In the genomic region with DNA sequence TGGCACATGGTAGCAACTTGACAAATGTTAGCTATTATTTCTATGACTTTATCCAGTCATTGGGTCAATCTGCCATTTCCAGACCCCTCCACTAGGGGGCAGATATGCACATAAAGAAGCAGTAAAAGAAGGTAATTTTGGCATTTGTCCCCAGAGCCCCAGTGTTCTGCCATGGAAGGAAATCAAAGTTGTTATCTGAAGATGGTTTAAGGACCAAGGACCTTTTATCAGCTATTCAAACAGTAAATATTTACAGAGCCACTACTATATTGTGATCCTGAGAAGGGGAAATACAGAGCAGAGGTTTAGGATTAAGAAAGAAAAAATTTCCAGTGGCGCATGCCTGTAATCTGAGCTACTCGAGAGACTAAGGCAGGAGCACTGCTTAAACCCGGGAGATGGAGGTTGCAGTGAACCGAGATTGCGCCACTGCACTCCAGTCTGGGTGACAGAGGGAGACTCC, we compare ENCODE assay signal across 8 cellular contexts. TPM values are rescaled to one million over a fixed set of nuclear protein-coding genes. Genes with fewer than 3 reads are reported as not detected.
DNase-seq lines count a peak whose midpoint lies in the region; ATAC-seq lines count a peak whose summit lies in the region.

No MANE protein-coding gene starts in this region.

- POLR2A ChIA-PET in activated CD4-positive, alpha-beta memory T cell treated with anti-CD3 and anti-CD28 coated beads, Interleukin-2, amount 10 ng/mL, durations not matched to agents 7 days and 5 days (lab: Charles Lee) = interaction anchor here (0.7 to 2.3 kb wide), 15 partner anchors 9 to 188 kb away, joined by 3 to 22 read pairs (median 4); a partner anchor contains a TSS

- CTCF ChIA-PET in activated CD4-positive, alpha-beta memory T cell treated with anti-CD3 and anti-CD28 coated beads, Interleukin-2, amount 10 ng/mL, durations not matched to agents 7 days and 5 days (lab: Charles Lee) = interaction anchor here (0.6 to 6.9 kb wide), 47 partner anchors 10 to 456 kb away, joined by 3 to 88 read pairs (median 7); a partner anchor contains a TSS

- peaks cover 28% of the 10 kb centered on the region for H3K4me1 Mint-ChIP-seq in activated CD4-positive, alpha-beta memory T cell treated with anti-CD3 and anti-CD28 coated beads, Interleukin-2, amount 10 ng/mL, durations not matched to agents 7 days and 5 days

- no peaks in the 10 kb centered on the region for H3K9me3 Mint-ChIP-seq in activated CD4-positive, alpha-beta memory T cell treated with anti-CD3 and anti-CD28 coated beads, Interleukin-2, amount 10 ng/mL, durations not matched to agents 7 days and 5 days

- H3K36me3 Mint-ChIP-seq in activated CD4-positive, alpha-beta memory T cell treated with anti-CD3 and anti-CD28 coated beads, Interleukin-2, amount 10 ng/mL, durations not matched to agents 7 days and 5 days (ENCODE audit: low read depth) = peaks cover 32% of the 10 kb centered on the region

- H3K4me3 Mint-ChIP-seq in activated CD4-positive, alpha-beta memory T cell treated with anti-CD3 and anti-CD28 coated beads, Interleukin-2, amount 10 ng/mL, durations not matched to agents 7 days and 5 days = no peak overlapping the region

- H3K27ac Mint-ChIP-seq in activated CD4-positive, alpha-beta memory T cell treated with anti-CD3 and anti-CD28 coated beads, Interleukin-2, amount 10 ng/mL, durations not matched to agents 7 days and 5 days = no peak overlapping the region

- DNase-seq in DMS153 (lab: John Stamatoyannopoulos, UW) (peak; percentile 57), NCI-H82 (lab: John Stamatoyannopoulos, UW) (peak; percentile 85), ecto neural progenitor cell (ENCODE audit: low spot score) (peak; percentile 75), mesenteric fat pad (ENCODE audit: low spot score) (peak; percentile 5)
- DNase-seq in activated CD4-positive, alpha-beta memory T cell treated with anti-CD3 and anti-CD28 coated beads, Interleukin-2, amount 10 ng/mL, durations not matched to agents 7 days and 5 days = peak; percentile 79
- DNase-seq in stimulated activated CD8-positive, alpha-beta memory T cell treated with anti-CD3 and anti-CD28 coated beads, Interleukin-7, amount 100 ng/mL, for 4 hours (ENCODE audit: low read depth in 2 of 2) = peak; percentile 54 to 70

- no peaks in the 10 kb centered on the region for H3K27me3 Mint-ChIP-seq in activated CD4-positive, alpha-beta memory T cell treated with anti-CD3 and anti-CD28 coated beads, Interleukin-2, amount 10 ng/mL, durations not matched to agents 7 days and 5 days

- ATAC-seq in HG03108 (IDR thresholded peaks at IDR 0.05; ENCODE audit: unreplicated experiment) (peak; percentile 20), GM19324 (IDR thresholded peaks at IDR 0.05; ENCODE audit: low FRiP score, unreplicated experiment) (no peak)

RNA-seq across cellular contexts. Expression of a gene that starts 20.0 kb away (rescaled TPM):
- 10 to 100 TPM; 55.3 to 57.2 TPM for total RNA-seq in activated CD4-positive, alpha-beta memory T cell treated with anti-CD3 and anti-CD28 coated beads, Interleukin-2, amount 10 ng/mL, durations not matched to agents 7 days and 5 days
- 17.5 TPM for total RNA-seq in mesenteric fat pad

RNA-seq across cellular contexts. Expression of a gene that starts 35.2 kb away (rescaled TPM):
- total RNA-seq in activated CD4-positive, alpha-beta memory T cell treated with anti-CD3 and anti-CD28 coated beads, Interleukin-2, amount 10 ng/mL, durations not matched to agents 7 days and 5 days = 1 to 10 TPM; 2.5 to 3.5 TPM
- 2.3 TPM for total RNA-seq in mesenteric fat pad

RNA-seq across cellular contexts. Expression of a gene that starts 37.8 kb away (rescaled TPM):
- total RNA-seq in activated CD4-positive, alpha-beta memory T cell treated with anti-CD3 and anti-CD28 coated beads, Interleukin-2, amount 10 ng/mL, durations not matched to agents 7 days and 5 days = 1 to 10 TPM; 1.4 to 2.3 TPM
- total RNA-seq in mesenteric fat pad = 3.4 TPM

RNA-seq across cellular contexts. Expression of a gene that starts 44.0 kb away (rescaled TPM):
- total RNA-seq in activated CD4-positive, alpha-beta memory T cell treated with anti-CD3 and anti-CD28 coated beads, Interleukin-2, amount 10 ng/mL, durations not matched to agents 7 days and 5 days = 1,000 to 10,000 TPM; 1,962 to 2,028 TPM
- 1,078 TPM for total RNA-seq in mesenteric fat pad

RNA-seq across cellular contexts. Expression of a gene that starts 46.2 kb away (rescaled TPM):
- total RNA-seq in activated CD4-positive, alpha-beta memory T cell treated with anti-CD3 and anti-CD28 coated beads, Interleukin-2, amount 10 ng/mL, durations not matched to agents 7 days and 5 days = 1 to 10 TPM; 6.5 to 7.4 TPM
- total RNA-seq in mesenteric fat pad = 43.3 TPM

Comparison
In these comparisons a context has a peak if more than half of its experiments do, and no peak if none do; other contexts are left out.
1. DNase-seq: peak in every context shown above with its lines; median percentile 85 in NCI-H82; 79 in activated CD4-positive, alpha-beta memory T cell treated with anti-CD3 and anti-CD28 coated beads, Interleukin-2, amount 10 ng/mL, durations not matched to agents 7 days and 5 days; 75 in ecto neural progenitor cell; 62 in stimulated activated CD8-positive, alpha-beta memory T cell treated with anti-CD3 and anti-CD28 coated beads, Interleukin-7, amount 100 ng/mL, for 4 hours; 57 in DMS153; 5 in mesenteric fat pad.